Comparison of ENCODE assay signal across 8 cellular contexts in the genomic region with DNA sequence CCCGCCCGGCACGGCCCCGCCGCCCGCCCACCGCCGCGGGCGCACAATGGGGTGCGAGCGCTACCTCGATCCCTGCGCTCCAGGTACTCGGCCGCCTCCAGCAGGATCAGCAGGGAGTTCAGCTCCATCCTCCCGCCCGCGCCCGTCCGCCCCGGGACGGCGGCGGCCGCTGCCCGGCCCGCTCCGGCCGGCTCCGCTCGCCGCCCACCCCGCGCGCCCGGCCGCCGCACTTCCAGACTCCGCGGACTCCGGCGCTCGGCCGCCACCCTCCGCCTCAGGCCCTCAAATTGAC. TPM values are rescaled to one million over a fixed set of nuclear protein-coding genes. Genes with fewer than 3 reads are reported as not detected.
DNase-seq lines count a peak whose midpoint lies in the region; ATAC-seq lines count a peak whose summit lies in the region.

A gene with protein sequence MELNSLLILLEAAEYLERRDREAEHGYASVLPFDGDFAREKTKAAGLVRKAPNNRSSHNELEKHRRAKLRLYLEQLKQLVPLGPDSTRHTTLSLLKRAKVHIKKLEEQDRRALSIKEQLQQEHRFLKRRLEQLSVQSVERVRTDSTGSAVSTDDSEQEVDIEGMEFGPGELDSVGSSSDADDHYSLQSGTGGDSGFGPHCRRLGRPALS (minus strand): TSS at position 257 of the 292 bp plus-strand sequence. CDS start 129 bp downstream, at position 128.

- DNase-seq in MG63 (no peak), NCI-H526 (lab: John Stamatoyannopoulos, UW) (no peak), head of caudate nucleus (no peak), COLO829 (ENCODE audit: low spot score) (no peak)
- DNase-seq in effector memory CD4-positive, alpha-beta T cell: no peak
- no peak for DNase-seq in effector CD4-positive, alpha-beta T cell

- H3K36me3 ChIP-seq in MG63 (no peaks in the 10 kb centered on the region), muscle layer of colon (ENCODE audit: insufficient read depth, low read length) (peaks cover 8% of the 10 kb centered on the region)
- peaks cover 17% of the 10 kb centered on the region for H3K36me3 ChIP-seq in effector memory CD4-positive, alpha-beta T cell (ENCODE audit: control insufficient read depth, insufficient read depth, low read length)

- peak; percentile 1 for ATAC-seq in GM21423 (IDR thresholded peaks at IDR 0.05; ENCODE audit: unreplicated experiment)

- no peaks in the 10 kb centered on the region for H3K9me3 ChIP-seq in MG63
- H3K9me3 ChIP-seq in effector memory CD4-positive, alpha-beta T cell (ENCODE audit: control insufficient read depth, low read length): no peaks in the 10 kb centered on the region
- no peaks in the 10 kb centered on the region for H3K9me3 ChIP-seq in muscle layer of colon (ENCODE audit: low read length)

- H3K4me1 ChIP-seq in effector memory CD4-positive, alpha-beta T cell (ENCODE audit: control insufficient read depth, insufficient read depth, low read length, poor library complexity, severe bottlenecking): peaks cover 27% of the 10 kb centered on the region
- peaks cover 68% of the 10 kb centered on the region for H3K4me1 ChIP-seq in muscle layer of colon (ENCODE audit: insufficient read depth, low read length)

- intact Hi-C loops in head of caudate nucleus (cut with DNase I): loop anchor here (1.0 kb wide), 1 partner anchor 19 kb away; a partner anchor contains a TSS

- peak within 1 kb of the TSS; percentile 61 for H3K9ac ChIP-seq in muscle layer of colon (ENCODE audit: low read length)

- no peaks in the 10 kb centered on the region for H3K27me3 ChIP-seq in MG63
- H3K27me3 ChIP-seq in effector memory CD4-positive, alpha-beta T cell (replicated peaks; ENCODE audit: control insufficient read depth, insufficient read depth, low read length, poor library complexity, severe bottlenecking): no peaks in the 10 kb centered on the region
- H3K27me3 ChIP-seq in muscle layer of colon (ENCODE audit: control insufficient read depth in 1 of 2, insufficient read depth in 2 of 2, low read length in 2 of 2): no peaks in the 10 kb centered on the region

- peak within 1 kb of the TSS; percentile 69 for H3K4me3 ChIP-seq in MG63
- peak within 1 kb of the TSS; percentile 61 for H3K4me3 ChIP-seq in effector memory CD4-positive, alpha-beta T cell (ENCODE audit: insufficient read depth, low read depth, low read length, poor library complexity, severe bottlenecking)
- peak within 1 kb of the TSS; percentile 46 to 92 for H3K4me3 ChIP-seq in muscle layer of colon (ENCODE audit: low read depth in 1 of 2, low read length in 2 of 2)

- H3K27ac ChIP-seq in effector memory CD4-positive, alpha-beta T cell (ENCODE audit: insufficient read depth, low read length, poor library complexity, severe bottlenecking): peak within 1 kb of the TSS; percentile 94
- peak within 1 kb of the TSS; percentile 95 for H3K27ac ChIP-seq in muscle layer of colon (ENCODE audit: low read depth, low read length)

RNA-seq across cellular contexts. Expression of the gene that starts here (rescaled TPM):
- total RNA-seq in MG63 (2014; rRNA removed; shearing (Covaris generic); ENCODE audit: low replicate concordance): 25.0 and 31.4 TPM in 2 replicates
